30 cellular contexts compared by ENCODE assay signal in the genomic region with DNA sequence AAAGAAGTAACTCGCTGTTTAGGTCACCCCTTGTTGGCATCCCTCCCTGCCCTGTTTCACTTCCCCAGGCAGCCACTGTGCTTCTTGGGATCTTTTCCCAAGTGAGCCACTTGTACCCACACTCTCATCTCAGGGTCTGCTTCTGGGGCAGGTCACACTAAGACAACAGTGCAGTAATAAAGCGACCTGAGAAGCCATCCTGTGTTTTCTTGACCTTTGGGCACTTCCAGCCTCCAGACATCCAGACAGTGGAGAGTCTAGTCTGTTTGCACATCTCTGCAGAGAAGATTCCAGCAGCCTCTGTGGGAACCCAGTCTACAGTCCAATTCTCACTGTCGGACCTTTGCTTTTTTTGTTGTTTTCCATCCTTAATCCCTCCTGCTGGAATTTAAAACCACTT.
"Had no signal": no experiment of that assay in that cellular context is flagged by ENCODE, and none has a peak within 500 bp of the region (broad histone marks: within the 10 kb centered on the region; RNA-seq: fewer than 3 reads in every experiment).

No MANE protein-coding gene starts in this region.

- H3K27ac Mint-ChIP-seq: activated naive CD8-positive, alpha-beta T cell; effector memory CD8-positive, alpha-beta T cell; natural killer cell; stimulated activated naive B cell treated with anti-CD40 and anti-IgM and Interleukin-4, amounts not matched to agents 10 μg/mL and 1 μg/mL and 100 μg/mL, for 72 hours had no signal

- H3K36me3 Mint-ChIP-seq: activated naive CD8-positive, alpha-beta T cell; natural killer cell; stimulated activated naive B cell treated with anti-CD40 and anti-IgM and Interleukin-4, amounts not matched to agents 10 μg/mL and 1 μg/mL and 100 μg/mL, for 72 hours had no signal

- H3K27me3 ChIP-seq: body of pancreas, cardiac muscle cell, gastroesophageal sphincter, thyroid gland, upper lobe of left lung, vagina had no signal

- H3K9me3 ChIP-seq: body of pancreas, gastroesophageal sphincter, stomach, thyroid gland, upper lobe of left lung, vagina had no signal

- H3K4me3 Mint-ChIP-seq: activated naive CD8-positive, alpha-beta T cell; effector memory CD8-positive, alpha-beta T cell; natural killer cell; stimulated activated naive B cell treated with anti-CD40 and anti-IgM and Interleukin-4, amounts not matched to agents 10 μg/mL and 1 μg/mL and 100 μg/mL, for 72 hours had no signal

- H3K27ac ChIP-seq: cardiac muscle cell, coronary artery, gastroesophageal sphincter, stomach, thyroid gland, upper lobe of left lung had no signal

- H3K27me3 Mint-ChIP-seq: activated naive CD8-positive, alpha-beta T cell had no signal

- H3K4me1 Mint-ChIP-seq: natural killer cell; stimulated activated naive B cell treated with anti-CD40 and anti-IgM and Interleukin-4, amounts not matched to agents 10 μg/mL and 1 μg/mL and 100 μg/mL, for 72 hours had no signal

- H3K4me3 ChIP-seq: body of pancreas, cardiac muscle cell, coronary artery, gastroesophageal sphincter, stomach, thyroid gland, upper lobe of left lung, vagina had no signal

- H3K4me1 ChIP-seq: body of pancreas, gastroesophageal sphincter, stomach, thyroid gland, upper lobe of left lung, vagina had no signal

- H3K36me3 ChIP-seq: cardiac muscle cell, gastroesophageal sphincter, stomach, thyroid gland, upper lobe of left lung, vagina, WERI-Rb-1 had no signal

- ATAC-seq: activated CD4-positive, CD25-positive, alpha-beta regulatory T cell treated with anti-CD3 and anti-CD28 coated beads, Interleukin-2, amount 50 U/mL, for 24 hours; body of pancreas; effector memory CD8-positive, alpha-beta T cell; gastroesophageal sphincter; natural killer cell; sciatic nerve; stimulated activated naive B cell treated with anti-CD40 and anti-IgM and Interleukin-4, amounts not matched to agents 10 μg/mL and 1 μg/mL and 100 μg/mL, for 72 hours had no signal

- H3K9me3 Mint-ChIP-seq: effector memory CD8-positive, alpha-beta T cell; natural killer cell; stimulated activated naive B cell treated with anti-CD40 and anti-IgM and Interleukin-4, amounts not matched to agents 10 μg/mL and 1 μg/mL and 100 μg/mL, for 72 hours had no signal

- DNase-seq: activated CD4-positive, alpha-beta T cell treated with anti-CD3 and anti-CD28 coated beads for 48 hours; activated CD4-positive, alpha-beta T cell treated with anti-CD3 and anti-CD28 coated beads, Interleukin-2, amount 50 U/mL, for 48 hours; activated CD8-positive, alpha-beta memory T cell treated with anti-CD3 and anti-CD28 coated beads for 24 hours; activated effector memory CD4-positive, alpha-beta T cell treated with Interleukin-2 at 50 U/mL for 16 hours; activated naive CD4-positive, alpha-beta T cell treated with Interleukin-2 at 50 U/mL for 16 hours; aorta; body of pancreas; cerebellar nuclear complex; effector memory CD8-positive, alpha-beta T cell; erythroblast; hippocampal formation; kidney; left colon; natural killer cell; small intestine; stimulated activated CD4-positive, alpha-beta T cell treated with anti-CD3 and anti-CD28 coated beads, Interleukin-15, amount 100 ng/mL, for 24 hours; stimulated activated CD4-positive, alpha-beta T cell treated with anti-CD3 and anti-CD28 coated beads, Interleukin-2, amount 100 ng/mL, for 24 hours; stimulated activated naive B cell treated with anti-CD40 and anti-IgM and Interleukin-4, amounts not matched to agents 10 μg/mL and 1 μg/mL and 100 μg/mL, for 72 hours; stomach; T-helper 9 cell; thyroid gland; upper lobe of left lung had no signal
